ENCODE assay signal across 26 cellular contexts in the genomic region with DNA sequence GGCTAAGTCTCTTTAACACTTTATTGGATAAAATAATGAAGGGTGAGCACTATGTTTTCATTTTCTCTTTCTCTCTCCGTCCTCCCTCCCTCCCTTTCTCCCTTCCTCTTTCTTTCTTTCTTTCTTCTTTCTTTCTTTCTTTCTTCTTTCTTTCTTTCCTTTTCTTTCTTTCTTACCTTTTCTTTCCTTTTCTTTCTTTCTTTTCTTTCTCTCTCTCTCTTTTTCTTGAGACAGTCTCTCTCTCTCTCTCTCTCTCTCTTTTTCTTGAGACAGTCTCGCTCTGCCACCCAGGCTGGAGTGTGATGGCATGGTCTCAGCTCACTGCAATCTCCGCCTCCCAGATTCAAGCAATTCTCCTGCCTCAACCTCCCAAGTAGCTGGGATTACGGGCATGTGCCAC. TPM values are rescaled to one million over a fixed set of nuclear protein-coding genes. Genes with fewer than 3 reads are reported as not detected.
DNase-seq lines count a peak whose midpoint lies in the region; ATAC-seq, FAIRE-seq and TF ChIP-seq lines count a peak whose summit lies in the region.
"Had no signal": no experiment of that assay in that cellular context is flagged by ENCODE, and none has a peak within 500 bp of the region (broad histone marks: within the 10 kb centered on the region; RNA-seq: fewer than 3 reads in every experiment).

No MANE protein-coding gene starts in this region.

- ATAC-seq in activated CD8-positive, alpha-beta T cell treated with anti-CD3 and anti-CD28 coated beads for 36 hours: no peak
- ATAC-seq in activated CD8-positive, alpha-beta T cell treated with anti-CD3 and anti-CD28 coated beads, Interleukin-2, amount 10 ng/mL, durations not matched to agents 7 days and 5 days: no peak
- no peak for ATAC-seq in K562
- ATAC-seq in pancreas: no peak
- no peak for ATAC-seq in HG03097 (IDR thresholded peaks at IDR 0.05; ENCODE audit: low FRiP score, unreplicated experiment)
- ATAC-seq: A549, GM23338, HCT116 had no signal

- H3K4me3 ChIP-seq in K562 (no peak overlapping the region), pancreas (no peak overlapping the region)
- H3K4me3 ChIP-seq: A549; BLaER1 treated with 17β-estradiol and CSF1 and Interleukin-3, amounts not matched to agents 10 nM and 100 nM; GM23338 had no signal

- H3K9me3 ChIP-seq in K562 (replicated peaks; ENCODE audit: control insufficient read depth, insufficient read depth, low read depth, low read length) (no peaks in the 10 kb centered on the region), pancreas (no peaks in the 10 kb centered on the region)
- H3K9me3 ChIP-seq: A549; BE2C; BLaER1 treated with 17β-estradiol and CSF1 and Interleukin-3, amounts not matched to agents 10 nM and 100 nM had no signal

- H3K79me2 ChIP-seq in K562 (ENCODE audit: control insufficient read depth, insufficient read depth, low read length): no peaks in the 10 kb centered on the region

- 89% methylated on average over 3 of the region's 4 CpGs for WGBS in K562 (ENCODE audit: insufficient coverage, low coverage, missing lambda C conversion rate)
- 94 to 98% methylated on average over 4 of the region's 4 CpGs for WGBS in pancreas, 2 donors

- H3K9me1 ChIP-seq in K562 (ENCODE audit: control insufficient read depth, insufficient read depth, low read length): no peaks in the 10 kb centered on the region

- H3K27ac Mint-ChIP-seq in activated CD8-positive, alpha-beta T cell treated with anti-CD3 and anti-CD28 coated beads for 36 hours: no peak overlapping the region
- H3K27ac Mint-ChIP-seq in activated CD8-positive, alpha-beta T cell treated with anti-CD3 and anti-CD28 coated beads, Interleukin-2, amount 10 ng/mL, durations not matched to agents 7 days and 5 days: no peak overlapping the region
- peak overlapping the region; percentile 31 for H3K27ac Mint-ChIP-seq in progenitor cell of endocrine pancreas
- H3K27ac Mint-ChIP-seq: CD4-positive, alpha-beta T cell; GM23338; H9; HFFc6 had no signal

- no peak overlapping the region for H2AFZ ChIP-seq in K562 (ENCODE audit: low read depth, low read length)
- H2AFZ ChIP-seq: GM23338 had no signal

- TF ChIP-seq RAD21 in K562 (CRISPR knock-in tag; conservative IDR thresholded peaks at IDR 0.05 in 1 of 2, IDR thresholded peaks at IDR 0.05 in 1 of 2): no peak

- H3K4me1 Mint-ChIP-seq in activated CD8-positive, alpha-beta T cell treated with anti-CD3 and anti-CD28 coated beads for 36 hours (ENCODE audit: low read depth): no peaks in the 10 kb centered on the region
- no peaks in the 10 kb centered on the region for H3K4me1 Mint-ChIP-seq in activated CD8-positive, alpha-beta T cell treated with anti-CD3 and anti-CD28 coated beads, Interleukin-2, amount 10 ng/mL, durations not matched to agents 7 days and 5 days (ENCODE audit: low read depth)
- H3K4me1 Mint-ChIP-seq in progenitor cell of endocrine pancreas (ENCODE audit: low read depth): no peaks in the 10 kb centered on the region
- H3K4me1 Mint-ChIP-seq: H9 had no signal

- in situ Hi-C loops in K562 (cut with MboI): loop anchor here (25.0 kb wide), 1 partner anchor 484 kb away; no protein-coding TSS in a partner anchor

- DNase-seq in activated CD8-positive, alpha-beta T cell treated with anti-CD3 and anti-CD28 coated beads for 36 hours: no peak
- DNase-seq in activated CD8-positive, alpha-beta T cell treated with anti-CD3 and anti-CD28 coated beads, Interleukin-2, amount 10 ng/mL, durations not matched to agents 7 days and 5 days: no peak
- DNase-seq in K562 (ENCODE audit: extremely low read depth in 1 of 4, low spot score in 3 of 4) (no peak), progenitor cell of endocrine pancreas (ENCODE audit: low spot score, unreplicated experiment) (no peak), pancreas (no peak)
- DNase-seq: 8988T; ACHN; AML-193; BE2C; CD4-positive, alpha-beta T cell; CD8-positive, alpha-beta memory T cell; DMS 273 treated with DMSO at 0.1 percent for 48 hours; DMS53; DMS79 treated with DMSO at 0.1 percent for 48 hours; GF-D8; H9; HFFc6 had no signal

- H3K4me1 ChIP-seq in K562 (replicated peaks in 1 of 2; ENCODE audit: control insufficient read depth in 2 of 2, insufficient read depth in 2 of 2, low read length in 2 of 2) (no peaks in the 10 kb centered on the region), pancreas (no peaks in the 10 kb centered on the region)
- H3K4me1 ChIP-seq: A549, BE2C had no signal

- FAIRE-seq in K562 (lab: Jason Lieb, UNC): no peak
- no peak for FAIRE-seq in pancreas (lab: Jason Lieb, UNC)
- FAIRE-seq: A549, D721Med, GM12891, GM18507 had no signal

- no peak overlapping the region for H3K4me3 Mint-ChIP-seq in activated CD8-positive, alpha-beta T cell treated with anti-CD3 and anti-CD28 coated beads for 36 hours
- no peak overlapping the region for H3K4me3 Mint-ChIP-seq in activated CD8-positive, alpha-beta T cell treated with anti-CD3 and anti-CD28 coated beads, Interleukin-2, amount 10 ng/mL, durations not matched to agents 7 days and 5 days
- H3K4me3 Mint-ChIP-seq in progenitor cell of endocrine pancreas (ENCODE audit: low read depth): no peak overlapping the region
- H3K4me3 Mint-ChIP-seq: CD14-positive monocyte; CD4-positive, alpha-beta T cell; CD8-positive, alpha-beta memory T cell; GM23338; H9; HFFc6 had no signal

- H3K36me3 ChIP-seq in K562 (ENCODE audit: control insufficient read depth, insufficient read depth, low read length) (no peaks in the 10 kb centered on the region), pancreas (no peaks in the 10 kb centered on the region)
- H3K36me3 ChIP-seq: BE2C had no signal

- peak; percentile 13 for TF ChIP-seq CTCF in activated CD8-positive, alpha-beta T cell treated with anti-CD3 and anti-CD28 coated beads for 36 hours (IDR thresholded peaks at IDR 0.05)
- TF ChIP-seq CTCF in K562 (IDR thresholded peaks at IDR 0.05 in 2 of 3, conservative IDR thresholded peaks at IDR 0.05 in 1 of 3; ENCODE audit: insufficient read depth in 2 of 3, low read depth in 1 of 3, low read length in 3 of 3): no peak
- no peak for TF ChIP-seq CTCF in progenitor cell of endocrine pancreas (IDR thresholded peaks at IDR 0.05; ENCODE audit: unreplicated experiment)
- no peak for TF ChIP-seq CTCF in pancreas (IDR thresholded peaks at IDR 0.05)

- H3K36me3 Mint-ChIP-seq in activated CD8-positive, alpha-beta T cell treated with anti-CD3 and anti-CD28 coated beads for 36 hours (ENCODE audit: low read depth): no peaks in the 10 kb centered on the region
- H3K36me3 Mint-ChIP-seq in activated CD8-positive, alpha-beta T cell treated with anti-CD3 and anti-CD28 coated beads, Interleukin-2, amount 10 ng/mL, durations not matched to agents 7 days and 5 days (ENCODE audit: low read depth): no peaks in the 10 kb centered on the region
- no peaks in the 10 kb centered on the region for H3K36me3 Mint-ChIP-seq in progenitor cell of endocrine pancreas (ENCODE audit: insufficient read depth)

- POLR2A ChIA-PET in activated CD8-positive, alpha-beta T cell treated with anti-CD3 and anti-CD28 coated beads for 36 hours (lab: Charles Lee): interaction anchor here (0.5 kb wide), 1 partner anchor 170 kb away, joined by 4 read pairs; no protein-coding TSS in a partner anchor
- POLR2A ChIA-PET in activated CD8-positive, alpha-beta T cell treated with anti-CD3 and anti-CD28 coated beads, Interleukin-2, amount 10 ng/mL, durations not matched to agents 7 days and 5 days (lab: Charles Lee): no interaction called here
- POLR2A ChIA-PET in K562 (lab: Yijun Ruan, JAX): no interaction called here

- intact Hi-C loops in activated CD8-positive, alpha-beta T cell treated with anti-CD3 and anti-CD28 coated beads for 36 hours (cut with micrococcal nuclease): no loop called here
- intact Hi-C loops in K562 (cut with micrococcal nuclease) (no loop called here), pancreas (cut with DNase I) (no loop called here)

- H3K9me3 Mint-ChIP-seq in activated CD8-positive, alpha-beta T cell treated with anti-CD3 and anti-CD28 coated beads for 36 hours: no peaks in the 10 kb centered on the region
- H3K9me3 Mint-ChIP-seq in activated CD8-positive, alpha-beta T cell treated with anti-CD3 and anti-CD28 coated beads, Interleukin-2, amount 10 ng/mL, durations not matched to agents 7 days and 5 days (ENCODE audit: insufficient read depth): no peaks in the 10 kb centered on the region
- no peaks in the 10 kb centered on the region for H3K9me3 Mint-ChIP-seq in progenitor cell of endocrine pancreas (ENCODE audit: low read depth)
- H3K9me3 Mint-ChIP-seq: CD4-positive, alpha-beta T cell; CD8-positive, alpha-beta memory T cell; GM23338; H9; HFFc6 had no signal

- no TSS peak for BruUV-seq in K562 (replicated peaks; lab: Mats Ljungman, UMichigan)

- CTCF ChIA-PET in activated CD8-positive, alpha-beta T cell treated with anti-CD3 and anti-CD28 coated beads for 36 hours (lab: Charles Lee): no interaction called here
- CTCF ChIA-PET in activated CD8-positive, alpha-beta T cell treated with anti-CD3 and anti-CD28 coated beads, Interleukin-2, amount 10 ng/mL, durations not matched to agents 7 days and 5 days (lab: Charles Lee): no interaction called here
- CTCF ChIA-PET in K562 (lab: Yijun Ruan, JAX; ENCODE audit: low intra/inter-chr PET ratio): no interaction called here

- no peak for TF ChIP-seq EP300 in K562 (IDR thresholded peaks at IDR 0.05; ENCODE audit: low read length)

- no peaks in the 10 kb centered on the region for H4K20me1 ChIP-seq in K562 (replicated peaks; ENCODE audit: control insufficient read depth, insufficient read depth, low read length)
- H4K20me1 ChIP-seq: BLaER1 treated with 17β-estradiol and CSF1 and Interleukin-3, amounts not matched to agents 10 nM and 100 nM had no signal

- no peak overlapping the region for H3K27ac ChIP-seq in K562 (ENCODE audit: extremely low read depth, low read depth, low read length)
- H3K27ac ChIP-seq in pancreas: no peak overlapping the region
- H3K27ac ChIP-seq: A549; BLaER1 treated with 17β-estradiol and CSF1 and Interleukin-3, amounts not matched to agents 10 nM and 100 nM had no signal

- H3K27me3 Mint-ChIP-seq in activated CD8-positive, alpha-beta T cell treated with anti-CD3 and anti-CD28 coated beads for 36 hours: no peaks in the 10 kb centered on the region
- H3K27me3 Mint-ChIP-seq in activated CD8-positive, alpha-beta T cell treated with anti-CD3 and anti-CD28 coated beads, Interleukin-2, amount 10 ng/mL, durations not matched to agents 7 days and 5 days (ENCODE audit: low read depth): no peaks in the 10 kb centered on the region
- no peaks in the 10 kb centered on the region for H3K27me3 Mint-ChIP-seq in progenitor cell of endocrine pancreas
- H3K27me3 Mint-ChIP-seq: CD4-positive, alpha-beta T cell; CD8-positive, alpha-beta memory T cell had no signal

- no peak overlapping the region for H3K9ac ChIP-seq in K562 (ENCODE audit: insufficient read depth in 1 of 2, low read depth in 2 of 2, low read length in 2 of 2)
- H3K9ac ChIP-seq: BLaER1 treated with 17β-estradiol and CSF1 and Interleukin-3, amounts not matched to agents 10 nM and 100 nM had no signal

- no peak overlapping the region for H3K4me2 ChIP-seq in K562 (ENCODE audit: insufficient read depth, low read length)
- H3K4me2 ChIP-seq: A549; BLaER1 treated with 17β-estradiol and CSF1 and Interleukin-3, amounts not matched to agents 10 nM and 100 nM; GM23338 had no signal

- H3K27me3 ChIP-seq in K562 (ENCODE audit: control insufficient read depth in 2 of 2, insufficient read depth in 2 of 2, low read length in 2 of 2): no peaks in the 10 kb centered on the region
- H3K27me3 ChIP-seq in pancreas: no peaks in the 10 kb centered on the region
- H3K27me3 ChIP-seq: BE2C; BLaER1 treated with 17β-estradiol and CSF1 and Interleukin-3, amounts not matched to agents 10 nM and 100 nM had no signal

- TF ChIP-seq POLR2A in K562 (conservative IDR thresholded peaks at IDR 0.05): no peak

RNA-seq across cellular contexts. Expression of gene CDR2, which starts 21.5 kb away (rescaled TPM):
- total RNA-seq in activated CD8-positive, alpha-beta T cell treated with anti-CD3 and anti-CD28 coated beads for 36 hours: 10 to 100 TPM; 34.7 to 37.6 TPM
- 10 to 100 TPM; 39.1 to 44.6 TPM for total RNA-seq in activated CD8-positive, alpha-beta T cell treated with anti-CD3 and anti-CD28 coated beads, Interleukin-2, amount 10 ng/mL, durations not matched to agents 7 days and 5 days
- 15.8 and 27.5 TPM in 2 replicates for total RNA-seq in K562 (2011; cell fraction: chromatin; rRNA removed; ENCODE audit: low replicate concordance)
- total RNA-seq in K562 (2011; cell fraction: nucleolus; rRNA removed): 14.7 and 18.3 TPM in 2 replicates
- total RNA-seq in K562 (2011; cell fraction: nucleoplasm; rRNA removed): 14.1 and 15.6 TPM in 2 replicates
- total RNA-seq in K562 (2014; rRNA removed) (18.9 and 20.5 TPM in 2 replicates), K562 (2014; rRNA removed; fragmentation: Illumina TruSeq; extraction: Trizol) (19.9 and 20.1 TPM in 2 replicates), K562 (2015; rRNA removed; fragmentation: Illumina TruSeq; extraction: Trizol) (18.6 and 21.9 TPM in 2 replicates), K562 (2021) (22.1 and 23.1 TPM in 2 replicates), progenitor cell of endocrine pancreas (16.6 and 17.7 TPM in 2 replicates), pancreas (10 to 100 TPM in 2 of 6 donors, 1 to 10 TPM in 4; 8.3 to 15.5 (median 9.2) TPM)
- polyA plus RNA-seq in K562 (2011; rRNA removed) (25.6 and 30.3 TPM in 2 replicates), K562 (2014; fragmentation: Illumina TruSeq; extraction: Trizol) (26.3 and 27.9 TPM in 2 replicates), K562 (2014; fragmentation: Nextera tagmentation; extraction: Ambion mirVana) (1 to 10 TPM; 4.6 to 5.3 TPM), K562 (2014; rRNA removed) (21.7 and 23.0 TPM in 2 replicates), pancreas (1 to 10 TPM; 7.9 to 9.3 TPM)
- polyA plus RNA-seq in K562 (2011; cell fraction: cytosol; rRNA removed): 12.0 and 18.5 TPM in 2 replicates
- 8.0 and 10.4 TPM in 2 replicates for polyA plus RNA-seq in K562 (2011; cell fraction: nucleus; rRNA removed)
- 14.9 and 15.5 TPM in 2 replicates for polyA plus RNA-seq in K562 (2012)
- 37.9 and 40.4 TPM in 2 replicates for polyA minus RNA-seq in K562 (2011; rRNA and poly(A)+ RNA removed)
- polyA minus RNA-seq in K562 (2011; cell fraction: cytosol; rRNA and poly(A)+ RNA removed): 17.8 and 20.6 TPM in 2 replicates
- 9.7 and 11.4 TPM in 2 replicates for polyA minus RNA-seq in K562 (2011; cell fraction: nucleus; rRNA and poly(A)+ RNA removed)
